In genomic region chr16:28846080-28846932, GRCh38 we compare ENCODE assay signal across 7 cellular contexts. TPM values are rescaled to one million over a fixed set of nuclear protein-coding genes. Genes with fewer than 3 reads are reported as not detected.
DNase-seq lines count a peak whose midpoint lies in the region; ATAC-seq and TF ChIP-seq lines count a peak whose summit lies in the region.

TSS of gene TUFM (minus strand) at chr16:28846348. CDS start at chr16:28846269, 79 bp downstream.

- TF ChIP-seq CTCF in astrocyte of the cerebellum (IDR thresholded peaks at IDR 0.05; ENCODE audit: low read depth, low read length, missing control alignments): peak; percentile 75

- ATAC-seq in GM18499 (IDR thresholded peaks at IDR 0.05; ENCODE audit: insufficient read depth, unreplicated experiment): peak; percentile 80
- peak; percentile 90 for ATAC-seq in HG02970 (IDR thresholded peaks at IDR 0.05; ENCODE audit: low FRiP score, unreplicated experiment)

- DNase-seq in NCI-H1930 (lab: John Stamatoyannopoulos, UW) (peak; percentile 99), T-helper 22 cell (ENCODE audit: low read depth) (peak; percentile 98), astrocyte of the cerebellum (ENCODE audit: low read depth) (peak; percentile 97), hepatic stellate cell (ENCODE audit: low spot score) (peak; percentile 96), renal cortical epithelial cell (ENCODE audit: low read depth) (peak; percentile 93)

- in situ Hi-C loops in astrocyte of the cerebellum (cut with HindIII; ENCODE audit: low sequenced_read_pairs): no loop called here

- peak within 1 kb of the TSS; percentile 76 for H3K4me3 ChIP-seq in astrocyte of the cerebellum (ENCODE audit: low read depth, low read length)

RNA-seq across cellular contexts. Expression of gene TUFM, which starts in this region (rescaled TPM):
- 129 and 130 TPM in 2 replicates for total RNA-seq in renal cortical epithelial cell

Comparison
In these comparisons a context has a peak if more than half of its experiments do, and no peak if none do; other contexts are left out.
1. Peak in every context shown above with its lines: DNase-seq, ATAC-seq and H3K4me3 ChIP-seq.